In the genomic region with DNA sequence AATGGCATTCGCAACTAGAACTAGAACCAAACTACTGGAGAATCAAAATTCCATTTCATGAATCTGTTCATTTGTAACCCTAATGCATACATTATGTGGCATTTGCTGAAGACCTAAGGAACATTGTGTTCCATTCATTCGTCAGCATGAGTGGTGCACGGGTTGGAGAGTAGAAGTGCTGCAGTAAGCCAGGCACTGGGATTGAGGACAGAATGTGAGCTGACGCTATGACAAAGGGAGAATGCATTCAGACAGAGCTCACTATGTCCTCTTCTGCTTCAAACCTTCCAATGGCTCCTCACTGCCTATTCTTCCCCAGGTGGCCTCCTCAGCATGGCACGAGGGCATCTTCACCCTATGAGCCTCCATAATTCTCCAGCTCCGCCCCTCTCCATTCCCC, we compare ENCODE assay signal across 18 cellular contexts. TPM values are rescaled to one million over a fixed set of nuclear protein-coding genes. Genes with fewer than 3 reads are reported as not detected.
DNase-seq lines count a peak whose midpoint lies in the region; ATAC-seq, FAIRE-seq and TF ChIP-seq lines count a peak whose summit lies in the region.
"Had no signal": no experiment of that assay in that cellular context is flagged by ENCODE, and none has a peak within 500 bp of the region (broad histone marks: within the 10 kb centered on the region; RNA-seq: fewer than 3 reads in every experiment).

No MANE protein-coding gene starts in this region.

- BruUV-seq in HepG2 (replicated peaks; lab: Mats Ljungman, UMichigan) (no TSS peak), A673 (replicated peaks; lab: Mats Ljungman, UMichigan) (no TSS peak)

- DNase-seq in activated CD4-positive, alpha-beta T cell treated with anti-CD3 and anti-CD28 coated beads, Interleukin-2, amount 10 ng/mL, durations not matched to agents 24 days and 14 days: peak; percentile 48
- no peak for DNase-seq in activated CD4-positive, alpha-beta T cell treated with anti-CD3 and anti-CD28 coated beads for 1 hour
- DNase-seq in HepG2 (ENCODE audit: low spot score): no peak
- DNase-seq in right lobe of liver: no peak
- DNase-seq in psoas muscle: no peak
- DNase-seq in NCI-H510A (lab: John Stamatoyannopoulos, UW): no peak
- DNase-seq in SJCRH30: no peak
- no peak for DNase-seq in A673 (ENCODE audit: low spot score)
- DNase-seq: AML-193; Caco-2; CD8-positive, alpha-beta memory T cell; DND-41; GDM1 had no signal

- TF ChIP-seq EP300 in HepG2 (IDR thresholded peaks at IDR 0.05; ENCODE audit: low read depth in 2 of 2, low read length in 2 of 2): no peak
- TF ChIP-seq EP300 in HepG2 (CRISPR knock-in tag; IDR thresholded peaks at IDR 0.05; ENCODE audit: borderline replicate concordance): no peak

- H3K4me3 Mint-ChIP-seq in activated CD4-positive, alpha-beta T cell treated with anti-CD3 and anti-CD28 coated beads, Interleukin-2, amount 10 ng/mL, durations not matched to agents 24 days and 14 days: no peak overlapping the region
- H3K4me3 Mint-ChIP-seq: CD8-positive, alpha-beta memory T cell had no signal

- H3K4me1 ChIP-seq in HepG2 (ENCODE audit: insufficient read depth, low read length) (peaks cover 40% of the 10 kb centered on the region), right lobe of liver (peaks cover 0 to 1% (median under 1%) of the 10 kb centered on the region in 4 donors), psoas muscle (peaks cover 17% of the 10 kb centered on the region), SJCRH30 (no peaks in the 10 kb centered on the region), A673 (ENCODE audit: insufficient read depth, low read length, poor library complexity, severe bottlenecking) (no peaks in the 10 kb centered on the region)
- H3K4me1 ChIP-seq: BLaER1 had no signal

- H4K20me1 ChIP-seq in HepG2 (ENCODE audit: insufficient read depth, low read length): no peaks in the 10 kb centered on the region
- H4K20me1 ChIP-seq: BLaER1 had no signal

- CTCF ChIA-PET in HepG2 (lab: Yijun Ruan, JAX; ENCODE audit: low intra/inter-chr PET ratio, low total read pairs): no interaction called here
- CTCF ChIA-PET in A673 (lab: Charles Lee): no interaction called here

- H2AFZ ChIP-seq in HepG2 (ENCODE audit: low read length): no peak overlapping the region

- 93% methylated on average over 6 of the region's 6 CpGs for WGBS in HepG2 (ENCODE audit: low lambda C conversion rate)
- WGBS in right lobe of liver (ENCODE audit: insufficient coverage, low coverage, low lambda C conversion rate, missing lambda C conversion rate): 83% methylated on average over 6 of the region's 6 CpGs
- 74 to 89% (median 85%) methylated on average over 6 of the region's 6 CpGs for WGBS in psoas muscle, 3 donors

- in situ Hi-C loops in HepG2 (cut with HindIII; ENCODE audit: extremely low pct_ligation_motif_present, low pct_unique_long_range_greater_than_20kb): no loop called here

- H3K4me1 Mint-ChIP-seq in activated CD4-positive, alpha-beta T cell treated with anti-CD3 and anti-CD28 coated beads, Interleukin-2, amount 10 ng/mL, durations not matched to agents 24 days and 14 days: peaks cover 6% of the 10 kb centered on the region

- no peaks in the 10 kb centered on the region for H3K9me3 Mint-ChIP-seq in activated CD4-positive, alpha-beta T cell treated with anti-CD3 and anti-CD28 coated beads, Interleukin-2, amount 10 ng/mL, durations not matched to agents 24 days and 14 days
- H3K9me3 Mint-ChIP-seq: CD8-positive, alpha-beta memory T cell had no signal

- H3K27ac ChIP-seq in HepG2 (ENCODE audit: extremely low read length, insufficient read depth, low read length) (no peak overlapping the region), right lobe of liver (no peak overlapping the region), psoas muscle (no peak overlapping the region), SJCRH30 (no peak overlapping the region), A673 (ENCODE audit: low read depth, low read length, poor library complexity, severe bottlenecking) (no peak overlapping the region)
- H3K27ac ChIP-seq: 22Rv1, BLaER1 had no signal

- no peaks in the 10 kb centered on the region for H3K36me3 Mint-ChIP-seq in activated CD4-positive, alpha-beta T cell treated with anti-CD3 and anti-CD28 coated beads, Interleukin-2, amount 10 ng/mL, durations not matched to agents 24 days and 14 days (ENCODE audit: low read depth)

- no peak overlapping the region for H3K4me3 ChIP-seq in HepG2 (replicated peaks in 1 of 3; ENCODE audit: insufficient read depth in 1 of 3, low read depth in 2 of 3, low read length in 3 of 3)
- H3K4me3 ChIP-seq in right lobe of liver: no peak overlapping the region
- no peak overlapping the region for H3K4me3 ChIP-seq in psoas muscle
- H3K4me3 ChIP-seq in SJCRH30: no peak overlapping the region
- H3K4me3 ChIP-seq in A673 (ENCODE audit: low read depth, low read length, poor library complexity, severe bottlenecking): no peak overlapping the region
- H3K4me3 ChIP-seq: BLaER1, HAP-1 had no signal

- no peaks in the 10 kb centered on the region for H3K27me3 ChIP-seq in HepG2 (ENCODE audit: control insufficient read depth in 1 of 2, insufficient read depth in 2 of 2, low read length in 2 of 2)
- no peaks in the 10 kb centered on the region for H3K27me3 ChIP-seq in right lobe of liver
- no peaks in the 10 kb centered on the region for H3K27me3 ChIP-seq in psoas muscle (ENCODE audit: insufficient read depth in 3 of 3, low read length in 2 of 3)
- no peaks in the 10 kb centered on the region for H3K27me3 ChIP-seq in SJCRH30
- no peaks in the 10 kb centered on the region for H3K27me3 ChIP-seq in A673 (replicated peaks; ENCODE audit: insufficient read depth, low read depth, low read length, poor library complexity)
- H3K27me3 ChIP-seq: BLaER1 had no signal

- no peaks in the 10 kb centered on the region for H3K9me3 ChIP-seq in HepG2 (ENCODE audit: low read length)
- no peaks in the 10 kb centered on the region for H3K9me3 ChIP-seq in right lobe of liver
- no peaks in the 10 kb centered on the region for H3K9me3 ChIP-seq in psoas muscle
- H3K9me3 ChIP-seq in SJCRH30 (replicated peaks): no peaks in the 10 kb centered on the region
- H3K9me3 ChIP-seq in A673 (ENCODE audit: low read depth, low read length, poor library complexity, severe bottlenecking): no peaks in the 10 kb centered on the region
- H3K9me3 ChIP-seq: BLaER1, Caco-2, HAP-1 had no signal

- no peaks in the 10 kb centered on the region for H3K36me3 ChIP-seq in HepG2 (replicated peaks in 1 of 2; ENCODE audit: control insufficient read depth in 1 of 2, insufficient read depth in 2 of 2, low read length in 2 of 2)
- H3K36me3 ChIP-seq in right lobe of liver: no peaks in the 10 kb centered on the region
- H3K36me3 ChIP-seq in psoas muscle (ENCODE audit: insufficient read depth in 1 of 2, low read depth in 1 of 2): no peaks in the 10 kb centered on the region
- H3K36me3 ChIP-seq in SJCRH30: no peaks in the 10 kb centered on the region
- H3K36me3 ChIP-seq in A673 (ENCODE audit: insufficient read depth, low read length, poor library complexity, severe bottlenecking): no peaks in the 10 kb centered on the region
- H3K36me3 ChIP-seq: BLaER1, HAP-1 had no signal

- ATAC-seq in HepG2 (peak; percentile 46), right lobe of liver (no peak), psoas muscle (peak in 3 of 4 donors; percentile 79 to 90 (median 84))

- no peak overlapping the region for H3K4me2 ChIP-seq in HepG2 (ENCODE audit: low read depth, low read length)
- H3K4me2 ChIP-seq: BLaER1 had no signal

- H3K27me3 Mint-ChIP-seq in activated CD4-positive, alpha-beta T cell treated with anti-CD3 and anti-CD28 coated beads, Interleukin-2, amount 10 ng/mL, durations not matched to agents 24 days and 14 days: peaks cover 1% of the 10 kb centered on the region

- POLR2A ChIA-PET in HepG2 (lab: Yijun Ruan, JAX) (interaction anchor here (0.8 to 1.2 kb wide), 3 partner anchors 8 to 109 kb away, joined by 3 to 5 read pairs (median 4); no protein-coding TSS in a partner anchor), A673 (lab: Charles Lee; ENCODE audit: low non-redundant PET) (no interaction called here)

- no peak for TF ChIP-seq POLR2A in HepG2 (IDR thresholded peaks at IDR 0.05; ENCODE audit: insufficient read depth in 1 of 2, low read depth in 2 of 2, low read length in 2 of 2)
- no peak for TF ChIP-seq POLR2A in right lobe of liver (IDR thresholded peaks at IDR 0.05)

- TF ChIP-seq CTCF in HepG2 (CRISPR knock-in tag; IDR thresholded peaks at IDR 0.05): no peak
- no peak for TF ChIP-seq CTCF in right lobe of liver (IDR thresholded peaks at IDR 0.05)
- TF ChIP-seq CTCF in psoas muscle (IDR thresholded peaks at IDR 0.05): no peak
- TF ChIP-seq CTCF in A673 (conservative IDR thresholded peaks at IDR 0.05; ENCODE audit: low read depth, low read length): no peak

- H3K9ac ChIP-seq in HepG2 (ENCODE audit: insufficient read depth, low read depth, low read length): no peak overlapping the region
- H3K9ac ChIP-seq: BLaER1 had no signal

- no peak for TF ChIP-seq RAD21 in HepG2 (CRISPR knock-in tag; IDR thresholded peaks at IDR 0.05)

- no peaks in the 10 kb centered on the region for H3K79me2 ChIP-seq in HepG2 (ENCODE audit: insufficient read depth, low read length)

- no peak for FAIRE-seq in HepG2 (lab: Jason Lieb, UNC)
- FAIRE-seq: H1 had no signal

- no peak overlapping the region for H3K27ac Mint-ChIP-seq in activated CD4-positive, alpha-beta T cell treated with anti-CD3 and anti-CD28 coated beads, Interleukin-2, amount 10 ng/mL, durations not matched to agents 24 days and 14 days
- H3K27ac Mint-ChIP-seq: CD8-positive, alpha-beta memory T cell had no signal

- intact Hi-C loops in activated CD4-positive, alpha-beta T cell treated with anti-CD3 and anti-CD28 coated beads, Interleukin-2, amount 10 ng/mL, durations not matched to agents 24 days and 14 days (cut with micrococcal nuclease): no loop called here
- intact Hi-C loops in HepG2 (cut with micrococcal nuclease; ENCODE audit: unreplicated experiment) (no loop called here), right lobe of liver (cut with DNase I) (no loop called here), psoas muscle (cut with DNase I) (no loop called here), A673 (cut with micrococcal nuclease; ENCODE audit: unreplicated experiment) (no loop called here)

RNA-seq across cellular contexts. Expression of gene MYOM1, which starts 6.3 kb away (rescaled TPM):
- 0.75 and 1.3 TPM in 2 replicates for total RNA-seq in activated CD4-positive, alpha-beta T cell treated with anti-CD3 and anti-CD28 coated beads, Interleukin-2, amount 10 ng/mL, durations not matched to agents 24 days and 14 days
- total RNA-seq in HepG2 (2016; rRNA removed; fragmentation: Illumina TruSeq; extraction: Trizol) (0.46 and 1.0 TPM in 2 replicates), right lobe of liver (10 to 100 TPM in 5 of 6 experiments, 1 to 10 TPM in 1; 3.1 to 64.5 (median 19.1) TPM), psoas muscle (100 to 1,000 TPM; 388 to 842 (median 567) TPM), A673 (2021) (0.37 and 0.46 TPM in 2 replicates)
- 0.35 and 1.3 TPM in 2 replicates for total RNA-seq in HepG2 (2016; cell fraction: cytosol; rRNA removed; fragmentation: Illumina TruSeq; extraction: Trizol; ENCODE audit: low read depth)
- total RNA-seq in HepG2 (2016; cell fraction: insoluble cytoplasmic fraction; rRNA removed; fragmentation: Illumina TruSeq; extraction: Trizol): 0.97 and 0.98 TPM in 2 replicates
- 0.49 and 0.76 TPM in 2 replicates for total RNA-seq in HepG2 (2016; cell fraction: membrane; rRNA removed; fragmentation: Illumina TruSeq; extraction: Trizol)
- total RNA-seq in HepG2 (2016; cell fraction: nucleus; rRNA removed; fragmentation: Illumina TruSeq; extraction: Trizol): 0.47 and 1.3 TPM in 2 replicates
- polyA plus RNA-seq in HepG2 (2011; rRNA removed) (0.98 and 1.6 TPM in 2 replicates), psoas muscle (100 to 1,000 TPM in 2 of 3 donors, 10 to 100 TPM in 1; 54.8 to 209 (median 117) TPM)
- 1.0 and 1.4 TPM in 2 replicates for polyA plus RNA-seq in HepG2 (2011; cell fraction: cytosol; rRNA removed)
- 3.6 and 4.1 TPM in 2 replicates for polyA plus RNA-seq in HepG2 (2011; cell fraction: nucleus; rRNA removed)
- 2.6 and 3.3 TPM in 2 replicates for polyA plus RNA-seq in HepG2 (2012)
- polyA plus RNA-seq in HepG2 (2016; cell fraction: cytosol; fragmentation: Illumina TruSeq; extraction: Trizol; ENCODE audit: low read depth): 0.16 and 0.17 TPM in 2 replicates
- 0.60 and 0.63 TPM in 2 replicates for polyA plus RNA-seq in HepG2 (2016; cell fraction: insoluble cytoplasmic fraction; fragmentation: Illumina TruSeq; extraction: Trizol; ENCODE audit: low read depth)
- 0.25 and 0.37 TPM in 2 replicates for polyA plus RNA-seq in HepG2 (2016; cell fraction: membrane; fragmentation: Illumina TruSeq; extraction: Trizol; ENCODE audit: low read depth)
- polyA plus RNA-seq in HepG2 (2016; cell fraction: nucleus; fragmentation: Illumina TruSeq; extraction: Trizol; ENCODE audit: insufficient read depth, low read depth): 1.1 and 1.2 TPM in 2 replicates
- polyA minus RNA-seq in HepG2 (2011; rRNA and poly(A)+ RNA removed; ENCODE audit: low replicate concordance): 0.75 and 0.82 TPM in 2 replicates
- polyA minus RNA-seq in HepG2 (2011; cell fraction: cytosol; rRNA and poly(A)+ RNA removed): 0.89 and 0.97 TPM in 2 replicates
- polyA minus RNA-seq in HepG2 (2011; cell fraction: nucleus; rRNA and poly(A)+ RNA removed): 2.8 and 4.2 TPM in 2 replicates
- total RNA-seq in SJCRH30 (2014; rRNA removed; shearing (Covaris generic)): 0.06 and 0.23 TPM in 2 replicates
- total RNA-seq: HT1080 had no signal

RNA-seq across cellular contexts. Expression of gene MYL12A, which starts 21.6 kb away (rescaled TPM):
- 337 and 340 TPM in 2 replicates for total RNA-seq in activated CD4-positive, alpha-beta T cell treated with anti-CD3 and anti-CD28 coated beads, Interleukin-2, amount 10 ng/mL, durations not matched to agents 24 days and 14 days
- 277 and 357 TPM in 2 replicates for total RNA-seq in HepG2 (2016; rRNA removed; fragmentation: Illumina TruSeq; extraction: Trizol)
- 95.1 and 97.4 TPM in 2 replicates for total RNA-seq in HepG2 (2016; cell fraction: cytosol; rRNA removed; fragmentation: Illumina TruSeq; extraction: Trizol; ENCODE audit: low read depth)
- total RNA-seq in HepG2 (2016; cell fraction: insoluble cytoplasmic fraction; rRNA removed; fragmentation: Illumina TruSeq; extraction: Trizol): 277 and 377 TPM in 2 replicates
- 78.5 and 96.6 TPM in 2 replicates for total RNA-seq in HepG2 (2016; cell fraction: membrane; rRNA removed; fragmentation: Illumina TruSeq; extraction: Trizol)
- total RNA-seq in HepG2 (2016; cell fraction: nucleus; rRNA removed; fragmentation: Illumina TruSeq; extraction: Trizol): 143 and 145 TPM in 2 replicates
- 243 and 261 TPM in 2 replicates for polyA plus RNA-seq in HepG2 (2011; rRNA removed)
- polyA plus RNA-seq in HepG2 (2011; cell fraction: cytosol; rRNA removed): 156 and 261 TPM in 2 replicates
- 65.4 and 82.9 TPM in 2 replicates for polyA plus RNA-seq in HepG2 (2011; cell fraction: nucleus; rRNA removed)
- polyA plus RNA-seq in HepG2 (2012): 263 and 319 TPM in 2 replicates
- polyA plus RNA-seq in HepG2 (2016; cell fraction: cytosol; fragmentation: Illumina TruSeq; extraction: Trizol; ENCODE audit: low read depth): 53.2 and 57.8 TPM in 2 replicates
- 305 and 333 TPM in 2 replicates for polyA plus RNA-seq in HepG2 (2016; cell fraction: insoluble cytoplasmic fraction; fragmentation: Illumina TruSeq; extraction: Trizol; ENCODE audit: low read depth)
- 53.7 and 63.8 TPM in 2 replicates for polyA plus RNA-seq in HepG2 (2016; cell fraction: membrane; fragmentation: Illumina TruSeq; extraction: Trizol; ENCODE audit: low read depth)
- 156 and 160 TPM in 2 replicates for polyA plus RNA-seq in HepG2 (2016; cell fraction: nucleus; fragmentation: Illumina TruSeq; extraction: Trizol; ENCODE audit: insufficient read depth, low read depth)
- 91.9 and 99.7 TPM in 2 replicates for polyA minus RNA-seq in HepG2 (2011; rRNA and poly(A)+ RNA removed; ENCODE audit: low replicate concordance)
- 172 and 198 TPM in 2 replicates for polyA minus RNA-seq in HepG2 (2011; cell fraction: cytosol; rRNA and poly(A)+ RNA removed)
- 130 and 202 TPM in 2 replicates for polyA minus RNA-seq in HepG2 (2011; cell fraction: nucleus; rRNA and poly(A)+ RNA removed)
- total RNA-seq in right lobe of liver: 100 to 1,000 TPM in 5 of 6 experiments, 10 to 100 TPM in 1; 82.1 to 309 (median 225) TPM
- total RNA-seq in psoas muscle: 1,000 to 10,000 TPM in 3 of 4 donors, 100 to 1,000 TPM in 1; 995 to 3,547 (median 2,203) TPM
- 1,000 to 10,000 TPM in 2 of 3 donors, 100 to 1,000 TPM in 1; 957 to 3,920 (median 1,327) TPM for polyA plus RNA-seq in psoas muscle
- total RNA-seq in SJCRH30 (2014; rRNA removed; shearing (Covaris generic)): 207 and 234 TPM in 2 replicates
- total RNA-seq in A673 (2021): 298 and 357 TPM in 2 replicates

RNA-seq across cellular contexts. Expression of gene MYL12B, which starts 35.9 kb away (rescaled TPM):
- 239 and 245 TPM in 2 replicates for total RNA-seq in activated CD4-positive, alpha-beta T cell treated with anti-CD3 and anti-CD28 coated beads, Interleukin-2, amount 10 ng/mL, durations not matched to agents 24 days and 14 days
- total RNA-seq in HepG2 (2016; rRNA removed; fragmentation: Illumina TruSeq; extraction: Trizol): 340 and 475 TPM in 2 replicates
- total RNA-seq in HepG2 (2016; cell fraction: cytosol; rRNA removed; fragmentation: Illumina TruSeq; extraction: Trizol; ENCODE audit: low read depth): 118 and 121 TPM in 2 replicates
- 344 and 488 TPM in 2 replicates for total RNA-seq in HepG2 (2016; cell fraction: insoluble cytoplasmic fraction; rRNA removed; fragmentation: Illumina TruSeq; extraction: Trizol)
- 130 and 135 TPM in 2 replicates for total RNA-seq in HepG2 (2016; cell fraction: membrane; rRNA removed; fragmentation: Illumina TruSeq; extraction: Trizol)
- total RNA-seq in HepG2 (2016; cell fraction: nucleus; rRNA removed; fragmentation: Illumina TruSeq; extraction: Trizol): 113 and 117 TPM in 2 replicates
- polyA plus RNA-seq in HepG2 (2011; rRNA removed): 238 and 265 TPM in 2 replicates
- polyA plus RNA-seq in HepG2 (2011; cell fraction: cytosol; rRNA removed): 202 and 250 TPM in 2 replicates
- 45.6 and 55.4 TPM in 2 replicates for polyA plus RNA-seq in HepG2 (2011; cell fraction: nucleus; rRNA removed)
- 212 and 213 TPM in 2 replicates for polyA plus RNA-seq in HepG2 (2012)
- polyA plus RNA-seq in HepG2 (2016; cell fraction: cytosol; fragmentation: Illumina TruSeq; extraction: Trizol; ENCODE audit: low read depth): 96.0 and 108 TPM in 2 replicates
- polyA plus RNA-seq in HepG2 (2016; cell fraction: insoluble cytoplasmic fraction; fragmentation: Illumina TruSeq; extraction: Trizol; ENCODE audit: low read depth): 470 and 496 TPM in 2 replicates
- polyA plus RNA-seq in HepG2 (2016; cell fraction: membrane; fragmentation: Illumina TruSeq; extraction: Trizol; ENCODE audit: low read depth): 102 and 106 TPM in 2 replicates
- polyA plus RNA-seq in HepG2 (2016; cell fraction: nucleus; fragmentation: Illumina TruSeq; extraction: Trizol; ENCODE audit: insufficient read depth, low read depth): 168 and 175 TPM in 2 replicates
- 114 and 173 TPM in 2 replicates for polyA minus RNA-seq in HepG2 (2011; rRNA and poly(A)+ RNA removed; ENCODE audit: low replicate concordance)
- polyA minus RNA-seq in HepG2 (2011; cell fraction: cytosol; rRNA and poly(A)+ RNA removed): 94.2 and 95.6 TPM in 2 replicates
- 30.6 and 55.3 TPM in 2 replicates for polyA minus RNA-seq in HepG2 (2011; cell fraction: nucleus; rRNA and poly(A)+ RNA removed)
- 100 to 1,000 TPM; 113 to 281 (median 185) TPM for total RNA-seq in right lobe of liver
- 100 to 1,000 TPM; 163 to 212 (median 180) TPM for total RNA-seq in psoas muscle
- 100 to 1,000 TPM; 193 to 243 (median 240) TPM for polyA plus RNA-seq in psoas muscle
- 106 and 118 TPM in 2 replicates for total RNA-seq in SJCRH30 (2014; rRNA removed; shearing (Covaris generic))
- 303 and 389 TPM in 2 replicates for total RNA-seq in A673 (2021)

Comparison
In these comparisons a context has a peak if more than half of its experiments do, and no peak if none do; other contexts are left out.
1. ATAC-seq: peak in HepG2 (single experiment) and psoas muscle (3 of 4); none in right lobe of liver (0 of 4).
2. RNA of gene MYOM1, which starts 6.3 kb away (total RNA-seq): 388 to 842 TPM in psoas muscle; 3.1 to 64.5 TPM in right lobe of liver, 0.75 to 1.3 TPM in activated CD4-positive, alpha-beta T cell treated with anti-CD3 and anti-CD28 coated beads, Interleukin-2, amount 10 ng/mL, durations not matched to agents 24 days and 14 days, 0.35 to 1.3 TPM in HepG2, 0.37 to 0.46 TPM in A673 and 0.06 to 0.23 TPM in SJCRH30; every median in the first group is over 4 times any median in the second.